ENCODE assay signal across 32 cellular contexts in genomic region chr17:35668807-35669206, GRCh38.
"Had no signal": no experiment of that assay in that cellular context is flagged by ENCODE, and none has a peak within 500 bp of the region (broad histone marks: within the 10 kb centered on the region; RNA-seq: fewer than 3 reads in every experiment).

No MANE protein-coding gene starts in this region.

- H3K27ac ChIP-seq: KMS-11, SK-N-MC had no signal

- H3K9me3 Mint-ChIP-seq: activated naive CD4-positive, alpha-beta T cell treated with anti-CD3 and anti-CD28 coated beads, Interleukin-2, amount 50 U/mL, for 72 hours; activated naive CD8-positive, alpha-beta T cell treated with anti-CD3 and anti-CD28 coated beads, Interleukin-2, amount 50 U/mL, for 24 hours; brain; central memory CD8-positive, alpha-beta T cell; T-cell had no signal

- FAIRE-seq: astrocyte, TTC549 had no signal

- DNase-seq: activated CD4-positive, alpha-beta T cell treated with anti-CD3 and anti-CD28 coated beads for 36 hours; activated CD4-positive, CD25-positive, alpha-beta regulatory T cell; activated CD8-positive, alpha-beta memory T cell treated with anti-CD3 and anti-CD28 coated beads, Interleukin-2, amount 50 U/mL, for 48 hours; activated CD8-positive, alpha-beta T cell treated with anti-CD3 and anti-CD28 coated beads, Interleukin-2, amount 10 ng/mL, durations not matched to agents 7 days and 5 days; activated effector memory CD4-positive, alpha-beta T cell treated with anti-CD3 and anti-CD28 coated beads, Interleukin-2, amount 50 U/mL, for 16 hours; activated naive CD4-positive, alpha-beta T cell treated with Interleukin-2 at 50 U/mL for 16 hours; activated naive CD8-positive, alpha-beta T cell treated with anti-CD3 and anti-CD28 coated beads, Interleukin-2, amount 50 U/mL, for 24 hours; activated T-cell treated with anti-CD3 and anti-CD28 coated beads, Interleukin-2, amount 50 U/mL, for 1 hour; amygdala; NCI-H1092; NCI-H1417 treated with DMSO at 0.1 percent for 48 hours; NCI-H1694; NCI-H2029; NCI-H2107; NCI-H345; NCI-H510A treated with DMSO at 0.1 percent for 48 hours; NCI-H69; NK-92 treated with Interleukin-12 subunit alpha and Interleukin-12 subunit beta, amount 100 ng/mL, for 24 hours; OCI-M1; RPMI8226; T-cell; T-helper 2 cell; T1000 had no signal

- H3K4me2 ChIP-seq: KMS-11 had no signal

- H3K4me3 Mint-ChIP-seq: activated CD4-positive, alpha-beta T cell treated with anti-CD3 and anti-CD28 coated beads for 36 hours; activated CD8-positive, alpha-beta T cell treated with anti-CD3 and anti-CD28 coated beads, Interleukin-2, amount 10 ng/mL, durations not matched to agents 7 days and 5 days; activated naive CD8-positive, alpha-beta T cell treated with anti-CD3 and anti-CD28 coated beads, Interleukin-2, amount 50 U/mL, for 24 hours; brain; central memory CD8-positive, alpha-beta T cell; T-cell had no signal

- H3K4me1 Mint-ChIP-seq: activated CD4-positive, alpha-beta T cell treated with anti-CD3 and anti-CD28 coated beads for 36 hours; activated naive CD8-positive, alpha-beta T cell treated with anti-CD3 and anti-CD28 coated beads, Interleukin-2, amount 50 U/mL, for 24 hours; brain; T-cell had no signal

- H3K9ac ChIP-seq: KMS-11 had no signal

- H3K4me3 ChIP-seq: SK-N-MC had no signal

- H3K27ac Mint-ChIP-seq: activated CD4-positive, alpha-beta T cell treated with anti-CD3 and anti-CD28 coated beads for 36 hours; activated CD8-positive, alpha-beta T cell treated with anti-CD3 and anti-CD28 coated beads, Interleukin-2, amount 10 ng/mL, durations not matched to agents 7 days and 5 days; activated naive CD4-positive, alpha-beta T cell treated with anti-CD3 and anti-CD28 coated beads, Interleukin-2, amount 50 U/mL, for 72 hours; activated naive CD8-positive, alpha-beta T cell treated with anti-CD3 and anti-CD28 coated beads, Interleukin-2, amount 50 U/mL, for 24 hours; T-cell had no signal

- H3K27me3 Mint-ChIP-seq: activated CD4-positive, alpha-beta T cell treated with anti-CD3 and anti-CD28 coated beads for 36 hours; activated naive CD8-positive, alpha-beta T cell treated with anti-CD3 and anti-CD28 coated beads, Interleukin-2, amount 50 U/mL, for 24 hours; brain; central memory CD8-positive, alpha-beta T cell; T-cell had no signal

- ATAC-seq: activated CD4-positive, alpha-beta T cell treated with anti-CD3 and anti-CD28 coated beads for 36 hours; activated CD8-positive, alpha-beta T cell treated with anti-CD3 and anti-CD28 coated beads, Interleukin-2, amount 10 ng/mL, durations not matched to agents 7 days and 5 days; activated naive CD4-positive, alpha-beta T cell treated with anti-CD3 and anti-CD28 coated beads, Interleukin-2, amount 50 U/mL, for 72 hours; activated naive CD8-positive, alpha-beta T cell treated with anti-CD3 and anti-CD28 coated beads, Interleukin-2, amount 50 U/mL, for 24 hours; Panc1; Right ventricle myocardium inferior; T-cell had no signal
